Comparison of ENCODE assay signal across 28 cellular contexts in the genomic region with DNA sequence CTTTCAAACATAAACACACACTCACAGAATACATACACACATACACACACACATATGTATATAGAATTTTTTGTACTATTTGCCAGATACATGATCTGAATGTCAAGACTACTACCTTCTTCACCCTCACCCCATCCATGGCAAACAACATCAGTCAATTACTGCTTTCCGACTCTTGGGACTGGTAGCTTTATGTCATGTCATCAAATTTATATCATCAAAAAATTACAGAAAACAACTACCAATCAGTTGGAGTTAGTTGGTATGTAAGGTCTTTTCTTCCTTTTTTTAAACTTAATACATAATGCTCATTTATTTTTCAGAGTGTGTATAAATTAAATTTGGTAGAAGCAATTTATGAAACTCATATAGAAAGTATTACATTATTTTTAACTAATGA.
"Had no signal": no experiment of that assay in that cellular context is flagged by ENCODE, and none has a peak within 500 bp of the region (broad histone marks: within the 10 kb centered on the region; RNA-seq: fewer than 3 reads in every experiment).

No MANE protein-coding gene starts in this region.

- ATAC-seq: effector memory CD8-positive, alpha-beta T cell; esophagus mucosa; gastrocnemius medialis; heart right ventricle; left cardiac atrium; left lung; left ventricle myocardium superior; lower lobe of right lung; mucosa of descending colon had no signal

- H3K4me3 Mint-ChIP-seq: dendritic cell treated with granulocyte-macrophage colony-stimulating factor and Interleukin-4, amounts not matched to agents 40 ng/mL and 50 ng/mL, for 4 days; effector memory CD8-positive, alpha-beta T cell; endodermal cell; mesothelial cell of epicardium; naive B cell had no signal

- H3K27me3 Mint-ChIP-seq: dendritic cell treated with granulocyte-macrophage colony-stimulating factor and Interleukin-4, amounts not matched to agents 40 ng/mL and 50 ng/mL, for 4 days had no signal

- H3K27me3 ChIP-seq: colonic mucosa, esophagus squamous epithelium, gastrocnemius medialis, left lung had no signal

- H3K4me3 ChIP-seq: colonic mucosa, esophagus squamous epithelium, gastrocnemius medialis, heart right ventricle, left lung, lower lobe of right lung, mucosa of descending colon had no signal

- H3K36me3 ChIP-seq: colonic mucosa, esophagus squamous epithelium, gastrocnemius medialis, heart right ventricle, left lung, lower lobe of right lung had no signal

- H3K27ac ChIP-seq: colonic mucosa, epithelial cell of prostate, esophagus squamous epithelium, gastrocnemius medialis, heart right ventricle, left lung, lower lobe of right lung had no signal

- H3K36me3 Mint-ChIP-seq: mesothelial cell of epicardium, naive B cell had no signal

- H3K4me1 ChIP-seq: colonic mucosa, esophagus squamous epithelium, gastrocnemius medialis, heart right ventricle, left lung, lower lobe of right lung had no signal

- DNase-seq: colonic mucosa; cortex of kidney; effector CD8-positive, alpha-beta T cell; effector memory CD8-positive, alpha-beta T cell; endodermal cell; erythroblast; esophagus squamous epithelium; foreskin fibroblast; foreskin melanocyte; gastrocnemius medialis; glutamatergic neuron; head of caudate nucleus; heart right ventricle; hippocampal formation; left cardiac atrium; left lung; left ventricle myocardium superior; lower lobe of right lung; mesenchymal stem cell; mucosa of descending colon; naive B cell had no signal

- H3K9me3 ChIP-seq: colonic mucosa, esophagus squamous epithelium, gastrocnemius medialis, heart right ventricle, left lung, lower lobe of right lung, mucosa of descending colon had no signal

- H3K27ac Mint-ChIP-seq: dendritic cell treated with granulocyte-macrophage colony-stimulating factor and Interleukin-4, amounts not matched to agents 40 ng/mL and 50 ng/mL, for 4 days; effector memory CD8-positive, alpha-beta T cell; endodermal cell; mesothelial cell of epicardium; naive B cell had no signal

- H3K9me3 Mint-ChIP-seq: effector memory CD8-positive, alpha-beta T cell had no signal

- FAIRE-seq: endometrium, islet of Langerhans, keratinocyte had no signal

- H3K4me1 Mint-ChIP-seq: mesothelial cell of epicardium, naive B cell had no signal
